ENCODE assay signal across 8 cellular contexts in genomic region chr7:101681170-101682007, GRCh38. TPM values are rescaled to one million over a fixed set of nuclear protein-coding genes. Genes with fewer than 3 reads are reported as not detected.
DNase-seq lines count a peak whose midpoint lies in the region; ATAC-seq and TF ChIP-seq lines count a peak whose summit lies in the region.

No MANE protein-coding gene starts in this region.

- peak; percentile 60 for DNase-seq in AG09319 (ENCODE audit: extremely low read depth, low read depth)
- DNase-seq in NCI-H82 (lab: John Stamatoyannopoulos, UW), result peak; percentile 73
- DNase-seq in epithelial cell of proximal tubule (ENCODE audit: low read depth), result peak; percentile 95
- peak; percentile 3 for DNase-seq in middle frontal gyrus (ENCODE audit: extremely low spot score, low spot score)
- no peak for DNase-seq in DMS153 (lab: John Stamatoyannopoulos, UW)

- TF ChIP-seq CTCF in AG09319 (IDR thresholded peaks at IDR 0.05; ENCODE audit: low read depth, low read length), result no peak
- no peak for TF ChIP-seq CTCF in epithelial cell of proximal tubule (conservative IDR thresholded peaks at IDR 0.05; ENCODE audit: low read depth, low read length)

- ATAC-seq in HG02798 (IDR thresholded peaks at IDR 0.05; ENCODE audit: poor library complexity, unreplicated experiment), result no peak
- no peak for ATAC-seq in HG03565 (IDR thresholded peaks at IDR 0.05; ENCODE audit: unreplicated experiment)
- ATAC-seq in GM19463 (IDR thresholded peaks at IDR 0.05; ENCODE audit: unreplicated experiment), result no peak

- H3K4me3 ChIP-seq in epithelial cell of proximal tubule (ENCODE audit: low read depth, low read length), result peak overlapping the region; percentile 2

RNA-seq across cellular contexts. Expression of gene MYL10, which starts 52.3 kb away (rescaled TPM):
- not detected in 2 replicates for total RNA-seq in epithelial cell of proximal tubule
